8 cellular contexts compared by ENCODE assay signal in the genomic region with DNA sequence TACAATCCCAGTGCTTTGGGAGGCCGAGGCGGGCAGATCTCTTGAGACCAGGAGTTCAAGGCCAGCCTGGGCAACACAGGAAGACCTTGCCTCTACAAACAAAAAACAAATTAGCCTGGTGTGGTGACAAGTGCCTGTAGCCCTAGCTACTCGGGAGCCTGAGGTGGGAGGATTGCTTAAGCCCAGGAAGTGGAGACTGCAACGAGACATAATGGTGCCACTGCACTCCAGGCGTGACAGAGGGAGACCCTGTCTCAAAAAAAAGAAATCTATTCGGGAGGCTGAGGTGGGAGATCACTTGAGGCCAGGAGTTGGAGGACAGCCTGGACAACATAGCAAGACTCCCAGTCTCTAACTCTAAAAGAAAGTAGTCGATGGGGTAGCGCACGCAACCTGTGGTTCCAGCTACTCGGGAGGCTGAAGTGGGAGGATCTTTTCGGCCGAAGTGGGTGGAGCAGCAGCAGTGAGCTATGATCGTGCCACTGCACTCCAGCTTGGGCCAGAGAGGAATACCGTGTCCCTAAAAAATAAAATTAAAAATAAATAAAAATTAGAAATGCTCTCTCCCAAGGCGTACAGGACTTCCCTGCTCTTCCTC. TPM values are rescaled to one million over a fixed set of nuclear protein-coding genes. Genes with fewer than 3 reads are reported as not detected.
DNase-seq lines count a peak whose midpoint lies in the region; ATAC-seq lines count a peak whose summit lies in the region.

No MANE protein-coding gene starts in this region.

- H3K4me1 Mint-ChIP-seq in activated T-helper 1 cell treated with anti-CD3 and anti-CD28 coated beads, Interleukin-12 subunit alpha, Interleukin-12 subunit beta, Interleukin-2, Interleukin-4 antibody, amounts not matched to agents 30 ng/mL and 10 ng/mL and 1 ng/mL, durations not matched to agents 14 hours and 24 hours and 36 hours (ENCODE audit: low read depth), result peaks cover 10% of the 10 kb centered on the region

- peak overlapping the region; percentile 79 for H3K4me3 ChIP-seq in MG63
- H3K4me3 ChIP-seq in skeletal muscle cell (ENCODE audit: low read depth, low read length), result peak overlapping the region; percentile 63

- H3K27me3 ChIP-seq in MG63, result no peaks in the 10 kb centered on the region

- ATAC-seq in GM21526 (IDR thresholded peaks at IDR 0.05; ENCODE audit: low FRiP score, unreplicated experiment) (peak; percentile 55), left ventricle myocardium superior (peak; percentile 59)

- intact Hi-C loops in activated T-helper 1 cell treated with anti-CD3 and anti-CD28 coated beads, Interleukin-12 subunit alpha, Interleukin-12 subunit beta, Interleukin-2, Interleukin-4 antibody, amounts not matched to agents 30 ng/mL and 10 ng/mL and 1 ng/mL, durations not matched to agents 14 hours and 24 hours and 36 hours (cut with micrococcal nuclease), result loop anchor here (5.0 kb wide), 2 partner anchors 63 to 117 kb away; no protein-coding TSS in a partner anchor
- intact Hi-C loops in left ventricle myocardium superior (cut with micrococcal nuclease), result loop anchor here (10.0 kb wide), 1 partner anchor 69 kb away; a partner anchor contains a TSS

- peak overlapping the region; percentile 74 for H3K27ac Mint-ChIP-seq in activated T-helper 1 cell treated with anti-CD3 and anti-CD28 coated beads, Interleukin-12 subunit alpha, Interleukin-12 subunit beta, Interleukin-2, Interleukin-4 antibody, amounts not matched to agents 30 ng/mL and 10 ng/mL and 1 ng/mL, durations not matched to agents 14 hours and 24 hours and 36 hours

- no peaks in the 10 kb centered on the region for H3K9me3 Mint-ChIP-seq in activated T-helper 1 cell treated with anti-CD3 and anti-CD28 coated beads, Interleukin-12 subunit alpha, Interleukin-12 subunit beta, Interleukin-2, Interleukin-4 antibody, amounts not matched to agents 30 ng/mL and 10 ng/mL and 1 ng/mL, durations not matched to agents 14 hours and 24 hours and 36 hours

- no peaks in the 10 kb centered on the region; the same call in 1 of the 2 replicates for H3K36me3 ChIP-seq in MG63

- DNase-seq in Ammon's horn (ENCODE audit: low spot score) (peak; percentile 4), MG63 (peak; percentile 48), left ventricle myocardium superior (no peak), skeletal muscle cell (ENCODE audit: low read depth) (no peak), NCI-H2171 (lab: John Stamatoyannopoulos, UW) (no peak), COR-L47 (lab: John Stamatoyannopoulos, UW) (no peak)
- DNase-seq in activated T-helper 1 cell treated with anti-CD3 and anti-CD28 coated beads, Interleukin-12 subunit alpha, Interleukin-12 subunit beta, Interleukin-2, Interleukin-4 antibody, amounts not matched to agents 30 ng/mL and 10 ng/mL and 1 ng/mL, durations not matched to agents 14 hours and 24 hours and 36 hours (ENCODE audit: low spot score), result no peak

- peak overlapping the region; percentile 83 for H3K4me3 Mint-ChIP-seq in activated T-helper 1 cell treated with anti-CD3 and anti-CD28 coated beads, Interleukin-12 subunit alpha, Interleukin-12 subunit beta, Interleukin-2, Interleukin-4 antibody, amounts not matched to agents 30 ng/mL and 10 ng/mL and 1 ng/mL, durations not matched to agents 14 hours and 24 hours and 36 hours

- no peaks in the 10 kb centered on the region for H3K9me3 ChIP-seq in MG63

- H3K27me3 Mint-ChIP-seq in activated T-helper 1 cell treated with anti-CD3 and anti-CD28 coated beads, Interleukin-12 subunit alpha, Interleukin-12 subunit beta, Interleukin-2, Interleukin-4 antibody, amounts not matched to agents 30 ng/mL and 10 ng/mL and 1 ng/mL, durations not matched to agents 14 hours and 24 hours and 36 hours (ENCODE audit: insufficient read depth), result peaks cover 6% of the 10 kb centered on the region

- peaks cover 2% of the 10 kb centered on the region for H3K36me3 Mint-ChIP-seq in activated T-helper 1 cell treated with anti-CD3 and anti-CD28 coated beads, Interleukin-12 subunit alpha, Interleukin-12 subunit beta, Interleukin-2, Interleukin-4 antibody, amounts not matched to agents 30 ng/mL and 10 ng/mL and 1 ng/mL, durations not matched to agents 14 hours and 24 hours and 36 hours (ENCODE audit: low read depth)

RNA-seq across cellular contexts. Expression of a gene that starts 0.8 kb away (rescaled TPM):
- total RNA-seq in MG63 (2014; rRNA removed; shearing (Covaris generic); ENCODE audit: low replicate concordance), result 5.1 and 11.5 TPM in 2 replicates
- 1.9 and 2.0 TPM in 2 replicates for total RNA-seq in activated T-helper 1 cell treated with anti-CD3 and anti-CD28 coated beads, Interleukin-12 subunit alpha, Interleukin-12 subunit beta, Interleukin-2, Interleukin-4 antibody, amounts not matched to agents 30 ng/mL and 10 ng/mL and 1 ng/mL, durations not matched to agents 14 hours and 24 hours and 36 hours
- total RNA-seq in left ventricle myocardium superior, result 7.3 TPM

RNA-seq across cellular contexts. Expression of a gene that starts 48.9 kb away (rescaled TPM):
- total RNA-seq in MG63 (2014; rRNA removed; shearing (Covaris generic); ENCODE audit: low replicate concordance), result 30.2 and 50.1 TPM in 2 replicates
- 27.4 and 30.7 TPM in 2 replicates for total RNA-seq in activated T-helper 1 cell treated with anti-CD3 and anti-CD28 coated beads, Interleukin-12 subunit alpha, Interleukin-12 subunit beta, Interleukin-2, Interleukin-4 antibody, amounts not matched to agents 30 ng/mL and 10 ng/mL and 1 ng/mL, durations not matched to agents 14 hours and 24 hours and 36 hours
- total RNA-seq in left ventricle myocardium superior, result 21.2 TPM

Comparison
In these comparisons a context has a peak if more than half of its experiments do, and no peak if none do; other contexts are left out.
1. DNase-seq: peak in Ammon's horn (single experiment) and MG63 (single experiment); none in activated T-helper 1 cell treated with anti-CD3 and anti-CD28 coated beads, Interleukin-12 subunit alpha, Interleukin-12 subunit beta, Interleukin-2, Interleukin-4 antibody, amounts not matched to agents 30 ng/mL and 10 ng/mL and 1 ng/mL, durations not matched to agents 14 hours and 24 hours and 36 hours (single experiment), left ventricle myocardium superior (single experiment), skeletal muscle cell (single experiment), NCI-H2171 (single experiment) and COR-L47 (single experiment).